ENCODE assay signal across 1 cellular context in genomic region chr1:45584351-45585109, GRCh38.
TF ChIP-seq lines count a peak whose summit lies in the region.

No MANE protein-coding gene starts in this region.

TF ChIP-seq in K562, 482 proteins besides CTCF, POLR2A, EP300 and RAD21 (continued from another document and continues in another):
- no peak; the same call in 1 of the 2 replicates for TF ChIP-seq HMGXB4 (CRISPR knock-in tag; IDR thresholded peaks at IDR 0.05)
- TF ChIP-seq ZNF121 (CRISPR knock-in tag; conservative IDR thresholded peaks at IDR 0.05) = no peak
- no peak for TF ChIP-seq ZNF449 (CRISPR knock-in tag; IDR thresholded peaks at IDR 0.05)
- TF ChIP-seq ZNF655 (CRISPR knock-in tag; IDR thresholded peaks at IDR 0.05) = no peak
- no peak for TF ChIP-seq NFIC (IDR thresholded peaks at IDR 0.05)
- TF ChIP-seq KDM1A (IDR thresholded peaks at IDR 0.05) = no peak
- no peak for TF ChIP-seq KAT2B (IDR thresholded peaks at IDR 0.05; ENCODE audit: low read depth, low read length)
- no peak for TF ChIP-seq CUX1 (CRISPR knock-in tag; IDR thresholded peaks at IDR 0.05)
- no peak for TF ChIP-seq DIDO1 (tag; IDR thresholded peaks at IDR 0.05; ENCODE audit: low read depth)
- no peak for TF ChIP-seq ZNF592 (IDR thresholded peaks at IDR 0.05)
- no peak for TF ChIP-seq ZNF518B (CRISPR knock-in tag; IDR thresholded peaks at IDR 0.05)
- TF ChIP-seq SAFB (IDR thresholded peaks at IDR 0.05; ENCODE audit: borderline replicate concordance, low read depth, low read length) = 0 out of 2 replicates have a peak, but pooled peaks have one; percentile 14
- no peak for TF ChIP-seq HES1 (IDR thresholded peaks at IDR 0.05; ENCODE audit: low read depth)
- no peak for TF ChIP-seq FOS (IDR thresholded peaks at IDR 0.05; ENCODE audit: extremely low read depth, insufficient read length)
- TF ChIP-seq FIP1L1 (IDR thresholded peaks at IDR 0.05; ENCODE audit: low read depth, low read length, poor library complexity, severe bottlenecking) = peak; percentile 96
- no peak; the same call in 1 of the 2 replicates for TF ChIP-seq SUPT5H (IDR thresholded peaks at IDR 0.05)
- TF ChIP-seq RNF219 (CRISPR knock-in tag; IDR thresholded peaks at IDR 0.05) = no peak
- no peak for TF ChIP-seq THRAP3 (IDR thresholded peaks at IDR 0.05; ENCODE audit: borderline replicate concordance)
- no peak for TF ChIP-seq TAL1 (IDR thresholded peaks at IDR 0.05)
- TF ChIP-seq MTA1 (IDR thresholded peaks at IDR 0.05; ENCODE audit: borderline replicate concordance) = 0 out of 2 replicates have a peak, but pooled peaks have one; percentile 28
- TF ChIP-seq POU5F1 (IDR thresholded peaks at IDR 0.05; ENCODE audit: borderline replicate concordance, low read depth, low read length, partially characterized antibody) = no peak
- no peak for TF ChIP-seq MAFG (tag; conservative IDR thresholded peaks at IDR 0.05)
- no peak for TF ChIP-seq ESRRA (IDR thresholded peaks at IDR 0.05; ENCODE audit: borderline replicate concordance, low read depth)
- TF ChIP-seq ZNF347 (CRISPR knock-in tag; IDR thresholded peaks at IDR 0.05; ENCODE audit: low read depth) = no peak
- no peak for TF ChIP-seq HDGF (IDR thresholded peaks at IDR 0.05)
- TF ChIP-seq MLX (CRISPR knock-in tag; conservative IDR thresholded peaks at IDR 0.05) = no peak
- no peak for TF ChIP-seq ZBTB8A (IDR thresholded peaks at IDR 0.05; ENCODE audit: partially characterized antibody)
- TF ChIP-seq BRD4 (IDR thresholded peaks at IDR 0.05) = peak; percentile 87; the same call in 1 of the 2 replicates
- TF ChIP-seq ZNF699 (CRISPR knock-in tag; IDR thresholded peaks at IDR 0.05; ENCODE audit: insufficient replicate concordance) = no peak
- TF ChIP-seq GTF2A2 (tag; IDR thresholded peaks at IDR 0.05) = no peak
- no peak for TF ChIP-seq ZNF764 (CRISPR knock-in tag; IDR thresholded peaks at IDR 0.05; ENCODE audit: low read depth)
- TF ChIP-seq ZZZ3 (IDR thresholded peaks at IDR 0.05) = no peak
- TF ChIP-seq MIER1 (IDR thresholded peaks at IDR 0.05; ENCODE audit: low read depth) = no peak
- TF ChIP-seq JUNB (CRISPR knock-in tag; conservative IDR thresholded peaks at IDR 0.05) = no peak
